ENCODE assay signal across 8 cellular contexts in genomic region chr3:120348981-120349818, GRCh38. TPM values are rescaled to one million over a fixed set of nuclear protein-coding genes. Genes with fewer than 3 reads are reported as not detected.
A peak's percentile ranks its signal among the peaks of the same experiment; 100 is the strongest.
DNase-seq lines count a peak whose midpoint lies in the region; ATAC-seq and TF ChIP-seq lines count a peak whose summit lies in the region.

Gene LRRC58, minus strand, starts transcription at chr3:120349354. Its CDS starts 111 bp downstream, at chr3:120349243.

- TF ChIP-seq CTCF in AG09309 (IDR thresholded peaks at IDR 0.05; ENCODE audit: control insufficient read depth, insufficient read depth, low read depth, low read length, missing control alignments) = peak; percentile 4
- TF ChIP-seq CTCF in WERI-Rb-1 (IDR thresholded peaks at IDR 0.05; ENCODE audit: low read depth, low read length) = peak; percentile 57
- TF ChIP-seq CTCF in mammary epithelial cell (conservative IDR thresholded peaks at IDR 0.05 in 1 of 2, IDR thresholded peaks at IDR 0.05 in 1 of 2; ENCODE audit: extremely low read depth in 1 of 2, insufficient read depth in 1 of 2, low read depth in 1 of 2, low read length in 2 of 2) = peak in 1 of 2 donors; percentile 40

- ATAC-seq in GM18909 (IDR thresholded peaks at IDR 0.05; ENCODE audit: poor library complexity, unreplicated experiment) (peak; percentile 89), HG03159 (IDR thresholded peaks at IDR 0.05; ENCODE audit: unreplicated experiment) (peak; percentile 84)

- no peaks in the 10 kb centered on the region for H4K20me1 ChIP-seq in mammary epithelial cell (ENCODE audit: insufficient read depth, low read length)

- no peaks in the 10 kb centered on the region for H3K27me3 ChIP-seq in WERI-Rb-1 (ENCODE audit: insufficient read depth, low read depth, severe bottlenecking)
- H3K27me3 ChIP-seq in mammary epithelial cell (ENCODE audit: insufficient read depth, low read length) = no peaks in the 10 kb centered on the region

- DNase-seq in AG09309 (ENCODE audit: low read depth) (peak; percentile 55), NCI-H2196 treated with DMSO at 0.1 percent for 48 hours (lab: John Stamatoyannopoulos, UW; ENCODE audit: unreplicated experiment) (peak; percentile 96), WERI-Rb-1 (peak; percentile 87), mammary epithelial cell (peak; percentile 95), iPS-NIHi7 (ENCODE audit: extremely low spot score) (peak; percentile 71), smooth muscle cell of the brain vasculature (ENCODE audit: low read depth, low spot score) (peak; percentile 82)

- H3K9me3 ChIP-seq in WERI-Rb-1 (ENCODE audit: severe bottlenecking) (no peaks in the 10 kb centered on the region), mammary epithelial cell (replicated peaks; ENCODE audit: insufficient read depth, low read length) (no peaks in the 10 kb centered on the region)

- H3K4me3 ChIP-seq in AG09309 (ENCODE audit: control insufficient read depth, low read depth, low read length) = peak within 1 kb of the TSS; percentile 95
- H3K4me3 ChIP-seq in WERI-Rb-1 (ENCODE audit: low read depth, low read length) = peak within 1 kb of the TSS; percentile 88
- H3K4me3 ChIP-seq in mammary epithelial cell (replicated peaks in 1 of 3; ENCODE audit: insufficient read depth in 1 of 3, low read depth in 2 of 3, low read length in 3 of 3) = peak within 1 kb of the TSS; percentile 85 to 95 (median 85)

- H3K4me1 ChIP-seq in mammary epithelial cell (ENCODE audit: insufficient read depth, low read length) = peaks cover 8% of the 10 kb centered on the region

- H3K4me2 ChIP-seq in mammary epithelial cell (ENCODE audit: insufficient read depth, low read depth, low read length) = peak within 1 kb of the TSS; percentile 92

- peaks cover 47% of the 10 kb centered on the region for H3K79me2 ChIP-seq in mammary epithelial cell (ENCODE audit: insufficient read depth, low read length)

- BruUV-seq in mammary epithelial cell (replicated peaks; lab: Mats Ljungman, UMichigan) = no TSS peak

- peak within 1 kb of the TSS; percentile 94 for H3K27ac ChIP-seq in WERI-Rb-1
- H3K27ac ChIP-seq in mammary epithelial cell (ENCODE audit: insufficient read depth, low read depth, low read length) = peak within 1 kb of the TSS; percentile 76

- peak within 1 kb of the TSS; percentile 96 for H2AFZ ChIP-seq in mammary epithelial cell (ENCODE audit: low read depth, low read length)

- intact Hi-C loops in mammary epithelial cell (cut with micrococcal nuclease) = loop anchor here (2.0 to 5.0 kb wide), 4 partner anchors 67 to 1112 kb away; no protein-coding TSS in a partner anchor

- dilution Hi-C loops in mammary epithelial cell (cut with HindIII; ENCODE audit: low sequenced_read_pairs) = no loop called here

- H3K36me3 ChIP-seq in WERI-Rb-1 = peaks cover 38% of the 10 kb centered on the region
- H3K36me3 ChIP-seq in mammary epithelial cell (ENCODE audit: insufficient read depth, low read length) = no peaks in the 10 kb centered on the region

- CTCF ChIA-PET in mammary epithelial cell (lab: Charles Lee; ENCODE audit: low non-redundant PET) = interaction anchor here (1.1 kb wide), 1 partner anchor 68 kb away, joined by 8 read pairs; no protein-coding TSS in a partner anchor

- in situ Hi-C loops in mammary epithelial cell (cut with MboI; ENCODE audit: low sequenced_read_pairs in 2 of 2) = no loop called here

- peak within 1 kb of the TSS; percentile 85 for H3K9ac ChIP-seq in mammary epithelial cell (ENCODE audit: insufficient read depth, low read length)

- 2% methylated on average over 18 of the region's 94 CpGs for WGBS in mammary epithelial cell (ENCODE audit: low coverage, missing lambda C conversion rate)

RNA-seq across cellular contexts. Expression of gene LRRC58, which starts in this region (rescaled TPM):
- 10 to 100 TPM; 21.3 to 28.2 TPM for total RNA-seq in mammary epithelial cell
- 12.9 TPM for polyA plus RNA-seq in mammary epithelial cell
- 20.2 TPM for polyA minus RNA-seq in mammary epithelial cell

Comparison
In these comparisons a context has a peak if more than half of its experiments do, and no peak if none do; other contexts are left out.
1. Peak in every context shown above with its lines: DNase-seq, ATAC-seq, H3K4me3 ChIP-seq and H3K27ac ChIP-seq.